ENCODE assay signal across 1 cellular context in the genomic region with DNA sequence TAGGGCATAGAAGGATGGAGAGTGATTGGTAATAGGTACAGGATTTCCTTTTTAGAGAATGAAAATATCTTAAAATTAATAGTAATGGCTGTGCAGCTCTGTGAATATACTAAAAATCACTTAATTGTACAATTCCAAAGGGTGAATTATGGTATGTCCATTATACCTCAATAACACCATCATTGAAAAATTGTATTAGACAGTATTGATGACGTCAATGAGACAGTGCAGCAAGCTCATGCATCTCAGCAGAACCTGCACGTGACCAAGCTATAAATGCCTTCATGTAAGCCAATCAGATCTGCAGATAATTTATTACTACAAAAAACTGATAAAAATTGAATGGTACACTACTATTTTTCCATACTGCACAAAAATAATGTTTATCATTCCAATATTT.
TF ChIP-seq lines count a peak whose summit lies in the region.

No MANE protein-coding gene starts in this region.

TF ChIP-seq in HepG2, 621 proteins besides CTCF, POLR2A, EP300 and RAD21 (continued from another document):
- TF ChIP-seq, protein P1, sequence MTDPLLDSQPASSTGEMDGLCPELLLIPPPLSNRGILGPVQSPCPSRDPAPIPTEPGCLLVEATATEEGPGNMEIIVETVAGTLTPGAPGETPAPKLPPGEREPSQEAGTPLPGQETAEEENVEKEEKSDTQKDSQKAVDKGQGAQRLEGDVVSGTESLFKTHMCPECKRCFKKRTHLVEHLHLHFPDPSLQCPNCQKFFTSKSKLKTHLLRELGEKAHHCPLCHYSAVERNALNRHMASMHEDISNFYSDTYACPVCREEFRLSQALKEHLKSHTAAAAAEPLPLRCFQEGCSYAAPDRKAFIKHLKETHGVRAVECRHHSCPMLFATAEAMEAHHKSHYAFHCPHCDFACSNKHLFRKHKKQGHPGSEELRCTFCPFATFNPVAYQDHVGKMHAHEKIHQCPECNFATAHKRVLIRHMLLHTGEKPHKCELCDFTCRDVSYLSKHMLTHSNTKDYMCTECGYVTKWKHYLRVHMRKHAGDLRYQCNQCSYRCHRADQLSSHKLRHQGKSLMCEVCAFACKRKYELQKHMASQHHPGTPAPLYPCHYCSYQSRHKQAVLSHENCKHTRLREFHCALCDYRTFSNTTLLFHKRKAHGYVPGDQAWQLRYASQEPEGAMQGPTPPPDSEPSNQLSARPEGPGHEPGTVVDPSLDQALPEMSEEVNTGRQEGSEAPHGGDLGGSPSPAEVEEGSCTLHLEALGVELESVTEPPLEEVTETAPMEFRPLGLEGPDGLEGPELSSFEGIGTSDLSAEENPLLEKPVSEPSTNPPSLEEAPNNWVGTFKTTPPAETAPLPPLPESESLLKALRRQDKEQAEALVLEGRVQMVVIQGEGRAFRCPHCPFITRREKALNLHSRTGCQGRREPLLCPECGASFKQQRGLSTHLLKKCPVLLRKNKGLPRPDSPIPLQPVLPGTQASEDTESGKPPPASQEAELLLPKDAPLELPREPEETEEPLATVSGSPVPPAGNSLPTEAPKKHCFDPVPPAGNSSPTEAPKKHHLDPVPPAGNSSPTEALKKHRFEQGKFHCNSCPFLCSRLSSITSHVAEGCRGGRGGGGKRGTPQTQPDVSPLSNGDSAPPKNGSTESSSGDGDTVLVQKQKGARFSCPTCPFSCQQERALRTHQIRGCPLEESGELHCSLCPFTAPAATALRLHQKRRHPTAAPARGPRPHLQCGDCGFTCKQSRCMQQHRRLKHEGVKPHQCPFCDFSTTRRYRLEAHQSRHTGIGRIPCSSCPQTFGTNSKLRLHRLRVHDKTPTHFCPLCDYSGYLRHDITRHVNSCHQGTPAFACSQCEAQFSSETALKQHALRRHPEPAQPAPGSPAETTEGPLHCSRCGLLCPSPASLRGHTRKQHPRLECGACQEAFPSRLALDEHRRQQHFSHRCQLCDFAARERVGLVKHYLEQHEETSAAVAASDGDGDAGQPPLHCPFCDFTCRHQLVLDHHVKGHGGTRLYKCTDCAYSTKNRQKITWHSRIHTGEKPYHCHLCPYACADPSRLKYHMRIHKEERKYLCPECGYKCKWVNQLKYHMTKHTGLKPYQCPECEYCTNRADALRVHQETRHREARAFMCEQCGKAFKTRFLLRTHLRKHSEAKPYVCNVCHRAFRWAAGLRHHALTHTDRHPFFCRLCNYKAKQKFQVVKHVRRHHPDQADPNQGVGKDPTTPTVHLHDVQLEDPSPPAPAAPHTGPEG (CRISPR knock-in tag; IDR thresholded peaks at IDR 0.05), result no peak
